Comparison of ENCODE assay signal across 8 cellular contexts in the genomic region with DNA sequence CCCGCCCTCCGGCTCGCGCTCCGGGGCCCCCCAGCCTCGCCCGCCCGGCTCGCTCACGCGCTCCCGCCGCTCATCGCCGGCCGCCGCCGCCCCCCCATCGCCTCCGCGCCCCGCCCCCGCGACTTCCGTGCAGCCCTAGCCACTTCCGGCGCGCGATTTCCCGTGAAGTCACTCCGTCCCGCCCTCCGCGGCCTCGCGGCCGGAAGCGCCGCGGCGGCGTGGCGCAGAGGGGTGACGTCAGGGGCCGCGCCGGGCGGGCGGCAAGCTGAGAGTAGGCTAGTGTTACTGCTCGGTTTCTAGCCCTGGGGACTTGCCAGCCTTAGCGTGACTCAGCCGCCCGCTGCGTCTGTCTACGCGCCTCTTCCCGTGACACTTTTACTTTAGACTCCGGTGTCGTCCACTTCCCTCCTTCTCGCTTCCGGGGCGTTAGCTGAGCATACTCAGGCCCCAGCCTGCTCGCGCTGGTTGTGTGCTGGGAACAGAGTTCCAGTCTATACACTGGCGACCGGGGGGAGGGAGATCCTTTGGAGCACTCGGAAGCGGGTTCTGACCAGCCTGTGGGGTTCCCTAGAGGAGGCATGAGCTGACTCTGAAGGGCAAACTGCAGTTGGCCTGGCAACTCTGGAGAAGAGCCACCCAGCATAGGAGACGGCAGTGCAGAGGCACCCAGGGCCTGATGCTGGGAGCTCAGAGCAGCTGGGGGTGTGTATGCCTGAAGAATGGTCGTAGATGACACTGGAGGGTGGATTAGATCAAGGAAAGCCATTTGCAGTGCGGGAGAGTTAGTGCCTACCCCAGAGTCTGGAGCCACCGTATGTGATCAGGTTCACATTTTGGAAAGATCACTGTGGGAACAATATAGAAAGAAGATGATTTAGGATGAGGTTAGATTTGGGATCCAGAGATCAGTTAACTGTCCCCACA. TPM values are rescaled to one million over a fixed set of nuclear protein-coding genes. Genes with fewer than 3 reads are reported as not detected.
DNase-seq lines count a peak whose midpoint lies in the region; ATAC-seq lines count a peak whose summit lies in the region.

A gene (minus strand): TSS at position 137 of the 924 bp plus-strand sequence. CDS start 182 bp downstream, outside the sequence.

- H3K9me3 ChIP-seq in effector memory CD4-positive, alpha-beta T cell (ENCODE audit: control insufficient read depth, low read length): no peaks in the 10 kb centered on the region

- DNase-seq in COLO829 (ENCODE audit: low spot score): peak; percentile 95
- DNase-seq in HT1080 (ENCODE audit: low read depth): peak; percentile 99
- peak; percentile 94 for DNase-seq in NOMO-1 (lab: John Stamatoyannopoulos, UW; ENCODE audit: unreplicated experiment in 2 of 2)
- DNase-seq in effector memory CD4-positive, alpha-beta T cell: peak; percentile 94 to 97 (median 96)
- DNase-seq in medulla oblongata (ENCODE audit: extremely low spot score): peak; percentile 95
- peak; percentile 93 to 94 (median 94) for DNase-seq in stimulated activated CD4-positive, alpha-beta T cell treated with anti-CD3 and anti-CD28 coated beads, TNF-alpha, amount 100 ng/mL, for 48 hours (ENCODE audit: low read depth in 3 of 3)

- POLR2A ChIA-PET in activated CD8-positive, alpha-beta memory T cell treated with anti-CD3 and anti-CD28 coated beads for 36 hours (lab: Charles Lee): interaction anchor here (0.5 to 2.7 kb wide), 15 partner anchors 28 to 226 kb away, joined by 3 to 23 read pairs (median 4); a partner anchor contains a TSS

- H3K27me3 ChIP-seq in effector memory CD4-positive, alpha-beta T cell (replicated peaks; ENCODE audit: control insufficient read depth, insufficient read depth, low read length, poor library complexity, severe bottlenecking): no peaks in the 10 kb centered on the region

- peak; percentile 76 for ATAC-seq in GM21367 (IDR thresholded peaks at IDR 0.05; ENCODE audit: unreplicated experiment)

- peaks cover 17% of the 10 kb centered on the region for H3K4me1 ChIP-seq in effector memory CD4-positive, alpha-beta T cell (ENCODE audit: control insufficient read depth, insufficient read depth, low read length, poor library complexity, severe bottlenecking)

- peak within 1 kb of the TSS; percentile 95 for H3K27ac ChIP-seq in effector memory CD4-positive, alpha-beta T cell (ENCODE audit: insufficient read depth, low read length, poor library complexity, severe bottlenecking)

- H3K4me3 ChIP-seq in effector memory CD4-positive, alpha-beta T cell (ENCODE audit: insufficient read depth, low read depth, low read length, poor library complexity, severe bottlenecking): peak within 1 kb of the TSS; percentile 61

- CTCF ChIA-PET in activated CD8-positive, alpha-beta memory T cell treated with anti-CD3 and anti-CD28 coated beads for 36 hours (lab: Charles Lee): interaction anchor here (0.8 to 2.0 kb wide), 4 partner anchors 12 to 312 kb away, joined by 3 to 6 read pairs (median 4); a partner anchor contains a TSS

- H3K36me3 ChIP-seq in effector memory CD4-positive, alpha-beta T cell (ENCODE audit: control insufficient read depth, insufficient read depth, low read length): no peaks in the 10 kb centered on the region

RNA-seq across cellular contexts. Expression of the gene that starts here (rescaled TPM):
- 12.8 and 20.2 TPM in 2 replicates for total RNA-seq in HT1080 (2014; rRNA removed; shearing (Covaris generic))
- 18.6 and 22.2 TPM in 2 replicates for polyA plus RNA-seq in HT1080 (2015; cell fraction: cytosol; rRNA removed)
- 15.1 and 16.9 TPM in 2 replicates for polyA plus RNA-seq in HT1080 (2015; cell fraction: nucleus; rRNA removed)
- total RNA-seq in activated CD8-positive, alpha-beta memory T cell treated with anti-CD3 and anti-CD28 coated beads for 36 hours: 10 to 100 TPM; 39.3 to 39.8 TPM

Comparison
In these comparisons a context has a peak if more than half of its experiments do, and no peak if none do; other contexts are left out.
1. Peak in every context shown above with its lines: DNase-seq, ATAC-seq, H3K4me3 ChIP-seq and H3K27ac ChIP-seq.